15 cellular contexts compared by ENCODE assay signal in genomic region chr22:24696551-24697001, GRCh38.
DNase-seq lines count a peak whose midpoint lies in the region; ATAC-seq and TF ChIP-seq lines count a peak whose summit lies in the region.
"Had no signal": no experiment of that assay in that cellular context is flagged by ENCODE, and none has a peak within 500 bp of the region (broad histone marks: within the 10 kb centered on the region; RNA-seq: fewer than 3 reads in every experiment).

No MANE protein-coding gene starts in this region.

- H4K20me1 ChIP-seq in DND-41 (ENCODE audit: insufficient read depth, low read length), result no peaks in the 10 kb centered on the region

- H3K27ac ChIP-seq in DND-41 (ENCODE audit: low read length), result peak overlapping the region; percentile 89
- H3K27ac ChIP-seq in right atrium auricular region, result peak overlapping the region; percentile 42 to 75
- H3K27ac ChIP-seq: esophagus muscularis mucosa, KMS-11 had no signal

- TF ChIP-seq CTCF in DND-41 (IDR thresholded peaks at IDR 0.05; ENCODE audit: borderline replicate concordance, extremely low read depth, low read length, poor library complexity, severe bottlenecking) (no peak), right atrium auricular region (IDR thresholded peaks at IDR 0.05) (no peak), omental fat pad (IDR thresholded peaks at IDR 0.05) (no peak)

- H3K9me3 ChIP-seq in DND-41 (ENCODE audit: insufficient read depth, low read length, severe bottlenecking) (no peaks in the 10 kb centered on the region), NT2/D1 (ENCODE audit: insufficient read depth, low read length) (no peaks in the 10 kb centered on the region), right atrium auricular region (no peaks in the 10 kb centered on the region)
- H3K9me3 ChIP-seq: esophagus muscularis mucosa had no signal

- no peak overlapping the region for H3K4me3 Mint-ChIP-seq in stimulated activated effector memory CD8-positive, alpha-beta T cell treated with anti-CD3 and anti-CD28 coated beads, Interleukin-12 subunit alpha, Interleukin-12 subunit beta, amount 100 ng/mL, for 72 hours
- H3K4me3 Mint-ChIP-seq: activated T-helper 1 cell treated with anti-CD3 and anti-CD28 coated beads, Interleukin-12 subunit alpha, Interleukin-12 subunit beta, Interleukin-2, Interleukin-4 antibody, amounts not matched to agents 30 ng/mL and 10 ng/mL and 1 ng/mL, durations not matched to agents 14 hours and 24 hours and 36 hours had no signal

- H3K4me1 ChIP-seq in DND-41 (ENCODE audit: insufficient read depth, low read length), result peaks cover 58% of the 10 kb centered on the region
- H3K4me1 ChIP-seq in NT2/D1 (ENCODE audit: insufficient read depth, insufficient read length), result peaks cover 17% of the 10 kb centered on the region
- peaks cover 0 to 29% of the 10 kb centered on the region in 2 donors for H3K4me1 ChIP-seq in right atrium auricular region

- no peak overlapping the region for H3K27ac Mint-ChIP-seq in stimulated activated effector memory CD8-positive, alpha-beta T cell treated with anti-CD3 and anti-CD28 coated beads, Interleukin-12 subunit alpha, Interleukin-12 subunit beta, amount 100 ng/mL, for 72 hours
- H3K27ac Mint-ChIP-seq: activated T-helper 1 cell treated with anti-CD3 and anti-CD28 coated beads, Interleukin-12 subunit alpha, Interleukin-12 subunit beta, Interleukin-2, Interleukin-4 antibody, amounts not matched to agents 30 ng/mL and 10 ng/mL and 1 ng/mL, durations not matched to agents 14 hours and 24 hours and 36 hours had no signal

- H3K4me3 ChIP-seq in DND-41 (ENCODE audit: low read depth in 1 of 2, low read length in 2 of 2) (peak overlapping the region in 1 of 2 experiments; percentile 14; a peak in 1 of 4 replicates), NT2/D1 (ENCODE audit: insufficient read length, low read depth) (no peak overlapping the region), right atrium auricular region (no peak overlapping the region)
- H3K4me3 ChIP-seq: esophagus muscularis mucosa, GM12878 had no signal

- no peaks in the 10 kb centered on the region for H3K36me3 ChIP-seq in DND-41 (ENCODE audit: insufficient read depth, low read length)
- H3K36me3 ChIP-seq in NT2/D1 (ENCODE audit: insufficient read depth, insufficient read length, low read length), result no peaks in the 10 kb centered on the region
- no peaks in the 10 kb centered on the region for H3K36me3 ChIP-seq in right atrium auricular region
- H3K36me3 ChIP-seq: esophagus muscularis mucosa had no signal

- no peaks in the 10 kb centered on the region for H3K4me1 Mint-ChIP-seq in stimulated activated effector memory CD8-positive, alpha-beta T cell treated with anti-CD3 and anti-CD28 coated beads, Interleukin-12 subunit alpha, Interleukin-12 subunit beta, amount 100 ng/mL, for 72 hours

- no peaks in the 10 kb centered on the region for H3K27me3 ChIP-seq in DND-41 (ENCODE audit: insufficient read depth, low read length, poor library complexity)
- H3K27me3 ChIP-seq in NT2/D1 (ENCODE audit: insufficient read depth, insufficient read length), result no peaks in the 10 kb centered on the region
- H3K27me3 ChIP-seq in right atrium auricular region, result no peaks in the 10 kb centered on the region

- DNase-seq in DND-41, result no peak
- DNase-seq in NT2/D1 (ENCODE audit: low read depth, low spot score), result no peak
- DNase-seq in right atrium auricular region (ENCODE audit: low spot score), result no peak
- DNase-seq in omental fat pad (ENCODE audit: low spot score), result no peak
- no peak for DNase-seq in NCI-H1436 treated with DMSO at 0.1 percent for 48 hours (lab: John Stamatoyannopoulos, UW)
- DNase-seq in stimulated activated effector memory CD8-positive, alpha-beta T cell treated with anti-CD3 and anti-CD28 coated beads, Interleukin-12 subunit alpha, Interleukin-12 subunit beta, amount 100 ng/mL, for 72 hours (ENCODE audit: low spot score in 2 of 2), result no peak
- DNase-seq: GDM1; NCI-H1105; stimulated activated CD4-positive, alpha-beta T cell treated with anti-CD3 and anti-CD28 coated beads, Interleukin-2, amount 100 ng/mL, for 48 hours had no signal

- no peaks in the 10 kb centered on the region for H3K9me3 Mint-ChIP-seq in stimulated activated effector memory CD8-positive, alpha-beta T cell treated with anti-CD3 and anti-CD28 coated beads, Interleukin-12 subunit alpha, Interleukin-12 subunit beta, amount 100 ng/mL, for 72 hours
- H3K9me3 Mint-ChIP-seq: activated T-helper 1 cell treated with anti-CD3 and anti-CD28 coated beads, Interleukin-12 subunit alpha, Interleukin-12 subunit beta, Interleukin-2, Interleukin-4 antibody, amounts not matched to agents 30 ng/mL and 10 ng/mL and 1 ng/mL, durations not matched to agents 14 hours and 24 hours and 36 hours had no signal

- no peaks in the 10 kb centered on the region for H3K79me2 ChIP-seq in DND-41 (ENCODE audit: insufficient read depth, low read length)

- ATAC-seq in DND-41 (ENCODE audit: insufficient read depth, low read depth), result peak; percentile 31; the same call in 2 of the 3 replicates
- ATAC-seq in omental fat pad (ENCODE audit: low FRiP score), result peak; percentile 57
- no peak for ATAC-seq in GM21528 (IDR thresholded peaks at IDR 0.05; ENCODE audit: low FRiP score, unreplicated experiment)
- no peak for ATAC-seq in HG03342 (IDR thresholded peaks at IDR 0.05; ENCODE audit: unreplicated experiment)
- ATAC-seq in stimulated activated effector memory CD8-positive, alpha-beta T cell treated with anti-CD3 and anti-CD28 coated beads, Interleukin-12 subunit alpha, Interleukin-12 subunit beta, amount 100 ng/mL, for 72 hours, result no peak
- ATAC-seq: GM12878 had no signal

- H3K36me3 Mint-ChIP-seq in stimulated activated effector memory CD8-positive, alpha-beta T cell treated with anti-CD3 and anti-CD28 coated beads, Interleukin-12 subunit alpha, Interleukin-12 subunit beta, amount 100 ng/mL, for 72 hours, result no peaks in the 10 kb centered on the region

- H3K9ac ChIP-seq in DND-41 (ENCODE audit: low read depth, low read length) (peak overlapping the region; percentile 54), NT2/D1 (ENCODE audit: insufficient read length, low read depth) (peak overlapping the region; percentile 70)
- H3K9ac ChIP-seq: KMS-11 had no signal

- H3K4me2 ChIP-seq in DND-41 (ENCODE audit: insufficient read depth, low read length), result peak overlapping the region; percentile 53
- H3K4me2 ChIP-seq: KMS-11 had no signal

- peak overlapping the region; percentile 41 for H2AFZ ChIP-seq in DND-41 (ENCODE audit: low read depth, low read length)

Comparison
In these comparisons a context has a peak if more than half of its experiments do, and no peak if none do; other contexts are left out.
1. ATAC-seq: peak in DND-41 (single experiment) and omental fat pad (single experiment); none in GM21528 (single experiment), HG03342 (single experiment) and stimulated activated effector memory CD8-positive, alpha-beta T cell treated with anti-CD3 and anti-CD28 coated beads, Interleukin-12 subunit alpha, Interleukin-12 subunit beta, amount 100 ng/mL, for 72 hours (single experiment).